11 cellular contexts compared by ENCODE assay signal in the genomic region with DNA sequence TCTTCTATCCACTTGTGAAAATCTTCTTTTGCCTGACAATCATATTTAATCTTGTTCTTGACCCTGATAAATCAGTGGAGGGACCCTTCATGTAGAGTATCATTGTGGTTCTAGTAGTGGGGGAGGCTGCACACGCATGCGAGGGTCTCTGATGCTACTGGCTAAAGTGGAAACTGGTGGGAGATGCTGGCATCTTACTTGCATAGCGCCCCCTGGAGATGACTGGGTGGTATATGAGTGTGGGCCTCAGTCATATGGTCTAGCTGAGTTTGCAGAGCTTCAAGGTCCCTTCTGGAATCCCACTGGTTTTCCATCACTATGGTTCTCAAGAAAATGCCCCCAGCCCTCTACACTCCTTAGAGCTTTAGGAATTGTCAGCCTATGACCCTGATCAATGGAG.
DNase-seq lines count a peak whose midpoint lies in the region; ATAC-seq and TF ChIP-seq lines count a peak whose summit lies in the region.
"Had no signal": no experiment of that assay in that cellular context is flagged by ENCODE, and none has a peak within 500 bp of the region (broad histone marks: within the 10 kb centered on the region; RNA-seq: fewer than 3 reads in every experiment).

No MANE protein-coding gene starts in this region.

- peak; percentile 65 for TF ChIP-seq CTCF in 22Rv1 (IDR thresholded peaks at IDR 0.05)
- peak; percentile 11 for TF ChIP-seq CTCF in GM10266 (IDR thresholded peaks at IDR 0.05; ENCODE audit: control insufficient read depth, insufficient read depth, low read depth, missing control alignments)
- peak; percentile 61 for TF ChIP-seq CTCF in endothelial cell (IDR thresholded peaks at IDR 0.05; ENCODE audit: unreplicated experiment)
- no peak for TF ChIP-seq CTCF in upper lobe of right lung (IDR thresholded peaks at IDR 0.05)

- no peaks in the 10 kb centered on the region for H3K27me3 ChIP-seq in upper lobe of right lung

- no peak overlapping the region for H3K27ac ChIP-seq in 22Rv1
- no peak overlapping the region for H3K27ac ChIP-seq in upper lobe of right lung

- DNase-seq in GM10266 (ENCODE audit: extremely low spot score) (no peak), RPMI7951 (ENCODE audit: low read depth) (peak; percentile 3), endothelial cell (ENCODE audit: low spot score) (peak; percentile 30), NOMO-1 (lab: John Stamatoyannopoulos, UW; ENCODE audit: unreplicated experiment in 2 of 2) (no peak), upper lobe of right lung (no peak), LoVo (ENCODE audit: low spot score) (no peak)
- DNase-seq: activated CD4-positive, CD25-positive, alpha-beta regulatory T cell treated with anti-CD3 and anti-CD28 coated beads, Interleukin-2, amount 50 U/mL, for 72 hours; NCI-H2081 treated with DMSO at 0.1 percent for 48 hours had no signal

- intact Hi-C loops in upper lobe of right lung (cut with DNase I) = loop anchor here (10.0 kb wide), 1 partner anchor 503 kb away; no protein-coding TSS in a partner anchor

- peaks cover 4% of the 10 kb centered on the region for H3K27me3 Mint-ChIP-seq in endothelial cell (ENCODE audit: unreplicated experiment)

- no peak overlapping the region for H3K4me3 Mint-ChIP-seq in endothelial cell (ENCODE audit: unreplicated experiment)

- ATAC-seq in upper lobe of right lung (no peak), GM18517 (IDR thresholded peaks at IDR 0.05; ENCODE audit: unreplicated experiment) (no peak)

- no peak overlapping the region for H3K27ac Mint-ChIP-seq in endothelial cell (ENCODE audit: unreplicated experiment)

- H3K36me3 ChIP-seq in upper lobe of right lung = no peaks in the 10 kb centered on the region
- H3K36me3 ChIP-seq: HAP-1 had no signal

- no peak overlapping the region for H3K4me3 ChIP-seq in upper lobe of right lung
- H3K4me3 ChIP-seq: HAP-1 had no signal

- H3K9me3 Mint-ChIP-seq in endothelial cell (ENCODE audit: unreplicated experiment) = peaks cover 6% of the 10 kb centered on the region

- H3K4me1 Mint-ChIP-seq in endothelial cell (ENCODE audit: unreplicated experiment) = no peaks in the 10 kb centered on the region

- H3K36me3 Mint-ChIP-seq in endothelial cell (ENCODE audit: low read depth, unreplicated experiment) = peaks cover 20% of the 10 kb centered on the region

- H3K9me3 ChIP-seq in upper lobe of right lung = peaks cover 12% of the 10 kb centered on the region
- H3K9me3 ChIP-seq: HAP-1 had no signal

- H3K4me1 ChIP-seq in upper lobe of right lung = no peaks in the 10 kb centered on the region
- H3K4me1 ChIP-seq: HAP-1 had no signal

Comparison
In these comparisons a context has a peak if more than half of its experiments do, and no peak if none do; other contexts are left out.
1. DNase-seq: peak in RPMI7951 (single experiment) and endothelial cell (single experiment); none in GM10266 (single experiment), NOMO-1 (0 of 2), upper lobe of right lung (single experiment) and LoVo (single experiment).